In the genomic region with DNA sequence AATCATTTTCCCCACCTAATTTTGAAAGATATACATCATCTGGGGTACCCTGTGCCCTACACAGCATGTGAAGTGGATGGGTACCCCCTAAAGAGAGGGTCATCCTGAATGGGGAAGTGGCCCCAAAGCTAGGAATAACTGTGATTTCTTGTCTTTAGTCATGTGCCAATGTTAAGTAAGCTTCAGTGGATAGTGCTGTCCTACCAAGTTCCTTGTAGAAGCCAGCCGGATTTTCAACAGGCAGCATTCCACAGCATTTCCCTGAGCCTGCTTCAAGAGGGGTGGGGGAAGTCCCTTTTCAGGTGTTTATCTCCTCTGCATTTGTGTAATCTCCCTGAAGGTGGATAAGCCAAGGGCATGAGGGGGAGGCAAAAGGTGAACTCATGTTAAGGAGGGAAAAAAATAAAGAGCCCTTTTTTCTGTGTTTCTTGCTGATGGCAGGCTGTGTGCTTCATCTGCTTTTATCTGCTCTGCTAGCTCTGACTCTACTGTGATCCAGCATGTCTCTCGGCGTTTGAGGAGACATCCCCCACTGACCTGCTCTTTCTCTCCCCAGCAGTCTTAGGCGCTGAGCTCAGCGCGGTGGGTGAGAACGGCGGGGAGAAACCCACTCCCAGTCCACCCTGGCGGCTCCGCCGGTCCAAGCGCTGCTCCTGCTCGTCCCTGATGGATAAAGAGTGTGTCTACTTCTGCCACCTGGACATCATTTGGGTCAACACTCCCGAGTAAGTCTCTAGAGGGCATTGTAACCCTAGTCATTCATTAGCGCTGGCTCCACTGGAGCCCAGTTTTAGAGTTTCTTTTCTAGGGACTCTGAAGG, we compare ENCODE assay signal across 10 cellular contexts. TPM values are rescaled to one million over a fixed set of nuclear protein-coding genes. Genes with fewer than 3 reads are reported as not detected.
DNase-seq lines count a peak whose midpoint lies in the region; ATAC-seq and TF ChIP-seq lines count a peak whose summit lies in the region.
"Had no signal": no experiment of that assay in that cellular context is flagged by ENCODE, and none has a peak within 500 bp of the region (broad histone marks: within the 10 kb centered on the region; RNA-seq: fewer than 3 reads in every experiment).

No MANE protein-coding gene starts in this region.

- CTCF ChIA-PET in BJ (lab: Yijun Ruan, JAX) = interaction anchor here (0.5 to 14.0 kb wide), 19 partner anchors 10 to 696 kb away, joined by 3 to 212 read pairs (median 3); no protein-coding TSS in a partner anchor

- no peaks in the 10 kb centered on the region for H3K9me3 Mint-ChIP-seq in endodermal cell
- no peaks in the 10 kb centered on the region for H3K9me3 Mint-ChIP-seq in stimulated activated naive B cell treated with anti-CD40 and anti-IgM and Interleukin-4, amounts not matched to agents 10 μg/mL and 1 μg/mL and 100 μg/mL, for 72 hours
- H3K9me3 Mint-ChIP-seq: dendritic cell treated with granulocyte-macrophage colony-stimulating factor and Interleukin-4, amounts not matched to agents 40 ng/mL and 50 ng/mL, for 4 days had no signal

- H3K9me3 ChIP-seq in MG63 = no peaks in the 10 kb centered on the region
- H3K9me3 ChIP-seq in endodermal cell (ENCODE audit: control insufficient read depth, low read length) = no peaks in the 10 kb centered on the region
- no peaks in the 10 kb centered on the region for H3K9me3 ChIP-seq in muscle layer of duodenum (ENCODE audit: control insufficient read depth in 1 of 2, low read length in 2 of 2)

- H3K27ac ChIP-seq in endodermal cell (ENCODE audit: low read depth, low read length) (no peak overlapping the region), muscle layer of duodenum (ENCODE audit: low read length) (peak overlapping the region; percentile 55)

- DNase-seq in BJ (ENCODE audit: low read depth) (no peak), MG63 (no peak), endodermal cell (peak; percentile 75), DMS79 (lab: John Stamatoyannopoulos, UW) (no peak), GM19240 (ENCODE audit: insufficient read length, low spot score) (no peak)
- DNase-seq in stimulated activated naive B cell treated with anti-CD40 and anti-IgM and Interleukin-4, amounts not matched to agents 10 μg/mL and 1 μg/mL and 100 μg/mL, for 72 hours = no peak
- DNase-seq: NCI-H2171 treated with DMSO at 0.1 percent for 48 hours had no signal

- ATAC-seq in stimulated activated naive B cell treated with anti-CD40 and anti-IgM and Interleukin-4, amounts not matched to agents 10 μg/mL and 1 μg/mL and 100 μg/mL, for 72 hours (replicated peaks) = no peak
- ATAC-seq in GM19035 (IDR thresholded peaks at IDR 0.05; ENCODE audit: unreplicated experiment) = no peak

- H3K4me3 ChIP-seq in BJ (ENCODE audit: low read depth, low read length) (peak overlapping the region; percentile 58), MG63 (peak overlapping the region; percentile 64), endodermal cell (ENCODE audit: low read length) (peak overlapping the region; percentile 56), muscle layer of duodenum (ENCODE audit: low read depth in 1 of 2, low read length in 2 of 2) (peak overlapping the region; percentile 60 to 69)

- H3K4me1 ChIP-seq in endodermal cell (ENCODE audit: control insufficient read depth, insufficient read depth, low read length) (no peaks in the 10 kb centered on the region), muscle layer of duodenum (ENCODE audit: control insufficient read depth in 1 of 2, insufficient read depth in 2 of 2, low read length in 2 of 2) (peaks cover 0 to 6% of the 10 kb centered on the region in 2 donors)

- TF ChIP-seq CTCF in BJ (IDR thresholded peaks at IDR 0.05; ENCODE audit: insufficient read depth, low read depth, low read length) = peak; percentile 47
- TF ChIP-seq CTCF in endodermal cell (conservative IDR thresholded peaks at IDR 0.05) = peak; percentile 70

- H3K4me1 Mint-ChIP-seq in endodermal cell = peaks cover 34% of the 10 kb centered on the region
- peaks cover 24 to 28% of the 10 kb centered on the region in 2 donors for H3K4me1 Mint-ChIP-seq in stimulated activated naive B cell treated with anti-CD40 and anti-IgM and Interleukin-4, amounts not matched to agents 10 μg/mL and 1 μg/mL and 100 μg/mL, for 72 hours

- no peak overlapping the region for H3K27ac Mint-ChIP-seq in endodermal cell
- H3K27ac Mint-ChIP-seq in stimulated activated naive B cell treated with anti-CD40 and anti-IgM and Interleukin-4, amounts not matched to agents 10 μg/mL and 1 μg/mL and 100 μg/mL, for 72 hours = no peak overlapping the region
- H3K27ac Mint-ChIP-seq: dendritic cell treated with granulocyte-macrophage colony-stimulating factor and Interleukin-4, amounts not matched to agents 40 ng/mL and 50 ng/mL, for 4 days had no signal

- H3K4me3 Mint-ChIP-seq in endodermal cell = peak overlapping the region; percentile 45
- no peak overlapping the region for H3K4me3 Mint-ChIP-seq in stimulated activated naive B cell treated with anti-CD40 and anti-IgM and Interleukin-4, amounts not matched to agents 10 μg/mL and 1 μg/mL and 100 μg/mL, for 72 hours
- H3K4me3 Mint-ChIP-seq: dendritic cell treated with granulocyte-macrophage colony-stimulating factor and Interleukin-4, amounts not matched to agents 40 ng/mL and 50 ng/mL, for 4 days had no signal

- H3K27me3 ChIP-seq in BJ (ENCODE audit: control insufficient read depth, insufficient read depth, low read length) = no peaks in the 10 kb centered on the region
- H3K27me3 ChIP-seq in MG63 = no peaks in the 10 kb centered on the region
- H3K27me3 ChIP-seq in endodermal cell (ENCODE audit: control insufficient read depth, insufficient read depth, low read length, poor library complexity, severe bottlenecking) = peaks cover 52% of the 10 kb centered on the region
- no peaks in the 10 kb centered on the region for H3K27me3 ChIP-seq in muscle layer of duodenum (ENCODE audit: low read depth, low read length)

- POLR2A ChIA-PET in BJ (lab: Charles Lee) = no interaction called here

- 19 to 24% methylated on average over 15 of the region's 15 CpGs for WGBS in endodermal cell (ENCODE audit: insufficient coverage in 1 of 2, insufficient read length in 1 of 2), 2 experiments

- no peak overlapping the region for H3K9ac ChIP-seq in endodermal cell (ENCODE audit: extremely low read depth, low read length, poor library complexity, severe bottlenecking)

- H3K36me3 Mint-ChIP-seq in endodermal cell (ENCODE audit: low read depth) = no peaks in the 10 kb centered on the region
- peaks cover 0 to 5% of the 10 kb centered on the region in 2 donors for H3K36me3 Mint-ChIP-seq in stimulated activated naive B cell treated with anti-CD40 and anti-IgM and Interleukin-4, amounts not matched to agents 10 μg/mL and 1 μg/mL and 100 μg/mL, for 72 hours

- H3K36me3 ChIP-seq in BJ (ENCODE audit: control insufficient read depth, insufficient read depth, low read length) (no peaks in the 10 kb centered on the region), MG63 (peaks cover 51% of the 10 kb centered on the region), endodermal cell (ENCODE audit: control insufficient read depth, insufficient read depth, low read length) (no peaks in the 10 kb centered on the region), muscle layer of duodenum (ENCODE audit: control insufficient read depth in 1 of 2, insufficient read depth in 2 of 2, low read length in 2 of 2) (no peaks in the 10 kb centered on the region)

- peaks cover 56% of the 10 kb centered on the region for H3K27me3 Mint-ChIP-seq in endodermal cell (ENCODE audit: insufficient read depth)
- H3K27me3 Mint-ChIP-seq in stimulated activated naive B cell treated with anti-CD40 and anti-IgM and Interleukin-4, amounts not matched to agents 10 μg/mL and 1 μg/mL and 100 μg/mL, for 72 hours = peaks cover 31 to 45% of the 10 kb centered on the region in 2 donors

RNA-seq across cellular contexts. Expression of gene EDN1, which starts 1.8 kb away (rescaled TPM):
- 3.2 and 4.0 TPM in 2 replicates for polyA plus RNA-seq in BJ (2011; rRNA removed)
- 2.2 and 2.8 TPM in 2 replicates for polyA minus RNA-seq in BJ (2011; rRNA and poly(A)+ RNA removed)
- total RNA-seq in MG63 (2014; rRNA removed; shearing (Covaris generic); ENCODE audit: low replicate concordance) = 23.2 and 26.8 TPM in 2 replicates
- total RNA-seq in endodermal cell = under 1 TPM; 0.27 to 0.46 TPM
- 3.5 TPM for polyA plus RNA-seq in endodermal cell (2013, experiment 1 of 2)
- 4.5 TPM for polyA plus RNA-seq in endodermal cell (2013, experiment 2 of 2)

Comparison
In these comparisons a context has a peak if more than half of its experiments do, and no peak if none do; other contexts are left out.
1. RNA of gene EDN1, which starts 1.8 kb away (total RNA-seq): 23.2 to 26.8 TPM in MG63; 0.27 to 0.46 TPM in endodermal cell; every median in the first group is over 10 times any median in the second.
2. Peak in every context shown above with its lines, with median percentiles within 50 percentile points of each other: H3K4me3 ChIP-seq.